11 cellular contexts compared by ENCODE assay signal in the genomic region with DNA sequence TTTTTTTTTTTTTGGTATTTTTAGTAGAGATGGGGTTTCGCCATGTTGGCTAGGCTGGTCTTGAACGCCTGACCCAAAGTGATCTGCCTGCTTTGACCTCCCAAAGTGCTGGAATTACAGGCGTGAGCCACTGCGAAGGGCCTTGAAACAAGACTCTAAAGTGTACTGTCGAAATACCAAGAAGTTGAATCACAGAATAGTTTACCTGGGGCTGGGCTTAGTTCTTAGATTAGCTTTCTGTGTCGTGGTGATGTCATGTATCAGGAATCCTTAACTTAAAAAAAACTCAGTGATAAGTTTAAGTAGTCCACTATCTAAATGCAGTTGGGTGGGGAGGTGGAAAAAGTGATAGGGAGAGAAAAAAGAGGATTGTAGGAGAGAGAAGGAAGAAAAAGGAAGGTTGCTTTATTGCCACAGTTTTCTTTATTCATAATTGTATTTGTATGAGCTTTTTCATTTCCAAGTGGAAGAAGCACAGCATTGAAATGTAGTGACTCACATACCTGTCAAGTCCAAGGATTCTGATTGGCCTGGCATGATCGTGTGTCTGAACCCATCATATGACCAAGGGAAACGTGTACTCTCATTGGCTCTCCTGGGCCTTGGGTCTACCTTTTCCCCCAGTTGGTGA. TPM values are rescaled to one million over a fixed set of nuclear protein-coding genes. Genes with fewer than 3 reads are reported as not detected.
DNase-seq lines count a peak whose midpoint lies in the region; ATAC-seq and TF ChIP-seq lines count a peak whose summit lies in the region.
"Had no signal": no experiment of that assay in that cellular context is flagged by ENCODE, and none has a peak within 500 bp of the region (broad histone marks: within the 10 kb centered on the region; RNA-seq: fewer than 3 reads in every experiment).

No MANE protein-coding gene starts in this region.

- peaks cover 20% of the 10 kb centered on the region for H3K4me1 ChIP-seq in PC-3 (ENCODE audit: insufficient read depth, low read length)
- H3K4me1 ChIP-seq: prostate gland had no signal

- POLR2A ChIA-PET in PC-3 (lab: Charles Lee; ENCODE audit: unreplicated experiment): interaction anchor here (0.6 kb wide), 1 partner anchor 114 kb away, joined by 4 read pairs; the partner anchor contains the start of gene GART
- POLR2A ChIA-PET in activated CD4-positive, alpha-beta T cell treated with anti-CD3 and anti-CD28 coated beads, Interleukin-2, amount 10 ng/mL, durations not matched to agents 7 days and 5 days (lab: Charles Lee): no interaction called here

- CTCF ChIA-PET in PC-3 (lab: Charles Lee): interaction anchor here (0.6 kb wide), 1 partner anchor 50 kb away, joined by 3 read pairs; no protein-coding TSS in a partner anchor
- CTCF ChIA-PET in activated CD4-positive, alpha-beta T cell treated with anti-CD3 and anti-CD28 coated beads, Interleukin-2, amount 10 ng/mL, durations not matched to agents 7 days and 5 days (lab: Charles Lee): interaction anchor here (1.7 kb wide), 1 partner anchor 11 kb away, joined by 5 read pairs; no protein-coding TSS in a partner anchor

- H3K4me3 ChIP-seq in PC-3 (ENCODE audit: low read length): peak overlapping the region; percentile 6; the same call in 1 of the 2 replicates
- H3K4me3 ChIP-seq: prostate gland had no signal

- H3K27ac ChIP-seq in PC-3 (ENCODE audit: low read length) (peak overlapping the region; percentile 71), epithelial cell of prostate (peak overlapping the region; percentile 89)
- H3K27ac ChIP-seq: prostate gland had no signal

- no peak overlapping the region for H3K27ac Mint-ChIP-seq in activated CD4-positive, alpha-beta T cell treated with anti-CD3 and anti-CD28 coated beads, Interleukin-2, amount 10 ng/mL, durations not matched to agents 7 days and 5 days

- H3K36me3 ChIP-seq in PC-3 (ENCODE audit: low read depth, low read length): peaks cover 14% of the 10 kb centered on the region
- H3K36me3 ChIP-seq: prostate gland had no signal

- peaks cover 77% of the 10 kb centered on the region for H3K79me2 ChIP-seq in PC-3 (ENCODE audit: low read length)

- no TSS peak for BruUV-seq in PC-3 (replicated peaks; lab: Mats Ljungman, UMichigan)

- peaks cover 9% of the 10 kb centered on the region for H3K9me3 ChIP-seq in PC-3 (ENCODE audit: low read length)
- H3K9me3 ChIP-seq: prostate gland had no signal

- no peaks in the 10 kb centered on the region for H3K9me3 Mint-ChIP-seq in activated CD4-positive, alpha-beta T cell treated with anti-CD3 and anti-CD28 coated beads, Interleukin-2, amount 10 ng/mL, durations not matched to agents 7 days and 5 days

- no peaks in the 10 kb centered on the region for H3K27me3 Mint-ChIP-seq in activated CD4-positive, alpha-beta T cell treated with anti-CD3 and anti-CD28 coated beads, Interleukin-2, amount 10 ng/mL, durations not matched to agents 7 days and 5 days

- H3K4me2 ChIP-seq in PC-3 (ENCODE audit: low read length): peak overlapping the region; percentile 62

- no peak overlapping the region for H3K9ac ChIP-seq in PC-3 (ENCODE audit: low read length)

- DNase-seq in ELF-1 (ENCODE audit: low read depth, low spot score) (peak; percentile 80), PC-3 (peak; percentile 98), epithelial cell of prostate (ENCODE audit: low read depth, low spot score) (peak; percentile 79), non-pigmented ciliary epithelial cell (ENCODE audit: low read depth) (peak; percentile 95), NOMO-1 treated with dmso at 0.1 percent for 144 hours (lab: John Stamatoyannopoulos, UW; ENCODE audit: unreplicated experiment) (no peak), activated T-cell treated with anti-CD3 and anti-CD28 coated beads for 4 hours (no peak), COLO668 (lab: John Stamatoyannopoulos, UW; ENCODE audit: unreplicated experiment) (no peak)
- no peak for DNase-seq in activated CD4-positive, alpha-beta T cell treated with anti-CD3 and anti-CD28 coated beads, Interleukin-2, amount 10 ng/mL, durations not matched to agents 7 days and 5 days
- DNase-seq: GOT3, NCI-H1105 treated with DMSO at 0.1 percent for 48 hours had no signal

- no peaks in the 10 kb centered on the region for H3K36me3 Mint-ChIP-seq in activated CD4-positive, alpha-beta T cell treated with anti-CD3 and anti-CD28 coated beads, Interleukin-2, amount 10 ng/mL, durations not matched to agents 7 days and 5 days (ENCODE audit: low read depth)

- peaks cover 2% of the 10 kb centered on the region for H3K4me1 Mint-ChIP-seq in activated CD4-positive, alpha-beta T cell treated with anti-CD3 and anti-CD28 coated beads, Interleukin-2, amount 10 ng/mL, durations not matched to agents 7 days and 5 days

- no peaks in the 10 kb centered on the region for H3K9me2 ChIP-seq in PC-3 (replicated peaks; ENCODE audit: low read length)

- H2AFZ ChIP-seq in PC-3 (ENCODE audit: low read length): 0 out of 2 replicates have a peak overlapping the region, but pooled peaks have one; percentile 21

- intact Hi-C loops in PC-3 (cut with micrococcal nuclease): no loop called here

- no peaks in the 10 kb centered on the region for H3F3A ChIP-seq in PC-3 (ENCODE audit: low read length, unreplicated experiment)

- no peak for TF ChIP-seq CTCF in PC-3 (conservative IDR thresholded peaks at IDR 0.05; ENCODE audit: low read depth, low read length)

- H4K20me1 ChIP-seq in PC-3 (ENCODE audit: low read length): no peaks in the 10 kb centered on the region

- H3K4me3 Mint-ChIP-seq in activated CD4-positive, alpha-beta T cell treated with anti-CD3 and anti-CD28 coated beads, Interleukin-2, amount 10 ng/mL, durations not matched to agents 7 days and 5 days: no peak overlapping the region

- peak; percentile 98 for ATAC-seq in PC-3

- no peaks in the 10 kb centered on the region for H3K27me3 ChIP-seq in PC-3 (ENCODE audit: low read length)

RNA-seq across cellular contexts. Expression of gene ITSN1, which starts 13.4 kb away (rescaled TPM):
- total RNA-seq in PC-3 (2014; rRNA removed): 19.9 and 45.6 TPM in 2 replicates
- total RNA-seq in activated CD4-positive, alpha-beta T cell treated with anti-CD3 and anti-CD28 coated beads, Interleukin-2, amount 10 ng/mL, durations not matched to agents 7 days and 5 days: 1 to 10 TPM; 3.0 to 3.3 TPM

RNA-seq across cellular contexts. Expression of gene CRYZL1, which starts 14.2 kb away (rescaled TPM):
- 12.4 and 16.6 TPM in 2 replicates for total RNA-seq in PC-3 (2014; rRNA removed)
- total RNA-seq in activated CD4-positive, alpha-beta T cell treated with anti-CD3 and anti-CD28 coated beads, Interleukin-2, amount 10 ng/mL, durations not matched to agents 7 days and 5 days: 10 to 100 TPM; 34.5 to 38.4 TPM

Comparison
In these comparisons a context has a peak if more than half of its experiments do, and no peak if none do; other contexts are left out.
1. DNase-seq: peak in ELF-1 (single experiment), PC-3 (single experiment), epithelial cell of prostate (single experiment) and non-pigmented ciliary epithelial cell (single experiment); none in NOMO-1 treated with dmso at 0.1 percent for 144 hours (single experiment), activated T-cell treated with anti-CD3 and anti-CD28 coated beads for 4 hours (single experiment), activated CD4-positive, alpha-beta T cell treated with anti-CD3 and anti-CD28 coated beads, Interleukin-2, amount 10 ng/mL, durations not matched to agents 7 days and 5 days (single experiment) and COLO668 (single experiment).